1 cellular context compared by ENCODE assay signal in the genomic region with DNA sequence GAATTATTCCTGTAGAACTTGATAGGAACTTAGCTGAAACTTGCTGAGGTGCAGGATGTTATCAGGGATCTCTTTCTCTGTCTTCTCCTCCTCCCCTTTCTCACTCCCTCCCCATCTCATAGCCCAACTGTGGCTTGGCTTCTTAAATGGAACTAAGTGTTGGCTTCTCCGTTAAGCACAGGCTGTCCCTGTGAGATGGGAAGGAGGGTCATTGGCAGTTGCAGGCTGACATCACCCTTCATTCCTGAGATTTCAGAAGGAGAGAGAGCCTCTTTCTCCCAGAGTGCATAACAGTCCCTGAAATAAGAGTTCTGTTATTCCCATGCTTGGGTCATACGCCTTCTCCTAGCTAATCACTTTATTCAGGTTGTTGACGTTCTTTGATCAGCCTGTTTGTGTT.
TF ChIP-seq lines count a peak whose summit lies in the region.

No MANE protein-coding gene starts in this region.

TF ChIP-seq in H1, 55 proteins besides CTCF, POLR2A, EP300 and RAD21:
- TF ChIP-seq MAFK (IDR thresholded peaks at IDR 0.05; ENCODE audit: low read depth, low read length), result no peak
- TF ChIP-seq SP2 (IDR thresholded peaks at IDR 0.05; ENCODE audit: low read length), result no peak
- no peak for TF ChIP-seq HDAC2 (IDR thresholded peaks at IDR 0.05; ENCODE audit: borderline replicate concordance in 1 of 2, low read depth in 2 of 2, low read length in 2 of 2)
- no peak for TF ChIP-seq SIN3A (conservative IDR thresholded peaks at IDR 0.05 in 1 of 2, IDR thresholded peaks at IDR 0.05 in 1 of 2; ENCODE audit: low read depth in 1 of 2, low read length in 2 of 2)
- no peak for TF ChIP-seq BRCA1 (IDR thresholded peaks at IDR 0.05; ENCODE audit: low read depth, low read length)
- no peak for TF ChIP-seq SRF (IDR thresholded peaks at IDR 0.05; ENCODE audit: low read depth, low read length)
- TF ChIP-seq RBBP5 (IDR thresholded peaks at IDR 0.05; ENCODE audit: borderline replicate concordance, low read depth, low read length), result no peak
- TF ChIP-seq KDM4A (IDR thresholded peaks at IDR 0.05; ENCODE audit: low read depth, low read length, severe bottlenecking), result no peak
- no peak for TF ChIP-seq NRF1 (IDR thresholded peaks at IDR 0.05; ENCODE audit: low read depth, low read length)
- no peak for TF ChIP-seq FOSL1 (IDR thresholded peaks at IDR 0.05; ENCODE audit: insufficient read depth, low read depth, low read length)
- TF ChIP-seq, protein P1, sequence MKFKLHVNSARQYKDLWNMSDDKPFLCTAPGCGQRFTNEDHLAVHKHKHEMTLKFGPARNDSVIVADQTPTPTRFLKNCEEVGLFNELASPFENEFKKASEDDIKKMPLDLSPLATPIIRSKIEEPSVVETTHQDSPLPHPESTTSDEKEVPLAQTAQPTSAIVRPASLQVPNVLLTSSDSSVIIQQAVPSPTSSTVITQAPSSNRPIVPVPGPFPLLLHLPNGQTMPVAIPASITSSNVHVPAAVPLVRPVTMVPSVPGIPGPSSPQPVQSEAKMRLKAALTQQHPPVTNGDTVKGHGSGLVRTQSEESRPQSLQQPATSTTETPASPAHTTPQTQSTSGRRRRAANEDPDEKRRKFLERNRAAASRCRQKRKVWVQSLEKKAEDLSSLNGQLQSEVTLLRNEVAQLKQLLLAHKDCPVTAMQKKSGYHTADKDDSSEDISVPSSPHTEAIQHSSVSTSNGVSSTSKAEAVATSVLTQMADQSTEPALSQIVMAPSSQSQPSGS (IDR thresholded peaks at IDR 0.05; ENCODE audit: low read length), result no peak
- TF ChIP-seq RNF2 (IDR thresholded peaks at IDR 0.05; ENCODE audit: borderline replicate concordance, low read depth, low read length, missing control alignments, poor library complexity, severe bottlenecking), result no peak
- TF ChIP-seq ZNF274 (IDR thresholded peaks at IDR 0.05; ENCODE audit: borderline replicate concordance, extremely low read depth, low read length), result no peak
